In the genomic region with DNA sequence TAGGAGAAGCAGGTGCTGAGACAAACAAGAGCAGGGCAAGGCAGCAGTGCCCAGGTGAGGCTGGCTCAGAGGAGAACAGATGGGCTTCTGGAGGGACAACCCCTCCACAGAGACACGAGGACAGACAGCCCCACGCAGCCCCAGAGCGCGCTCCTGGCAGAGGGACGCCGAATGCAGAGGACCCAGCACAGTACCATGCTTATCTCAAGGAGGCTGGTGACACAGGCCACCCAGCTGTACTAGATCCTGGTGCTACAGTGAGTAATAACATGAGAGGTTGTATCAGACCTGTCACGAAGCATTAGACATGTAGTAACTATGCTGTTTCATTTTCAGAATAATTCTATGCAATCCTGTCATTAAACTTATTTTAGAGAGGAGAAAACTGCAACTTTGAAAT, we compare ENCODE assay signal across 20 cellular contexts.
DNase-seq lines count a peak whose midpoint lies in the region; ATAC-seq and TF ChIP-seq lines count a peak whose summit lies in the region.
"Had no signal": no experiment of that assay in that cellular context is flagged by ENCODE, and none has a peak within 500 bp of the region (broad histone marks: within the 10 kb centered on the region; RNA-seq: fewer than 3 reads in every experiment).

No MANE protein-coding gene starts in this region.

- in situ Hi-C loops in HAP-1 (cut with MboI; ENCODE audit: low sequenced_read_pairs) = no loop called here

- H3K36me3 ChIP-seq in HAP-1 (replicated peaks) = peaks cover 12% of the 10 kb centered on the region

- peak; percentile 38 to 83 for ATAC-seq in activated CD4-positive, CD25-positive, alpha-beta regulatory T cell treated with anti-CD3 and anti-CD28 coated beads, Interleukin-2, amount 50 U/mL, for 24 hours
- peak; percentile 51 to 72 for ATAC-seq in activated naive CD4-positive, alpha-beta T cell treated with anti-CD3 and anti-CD28 coated beads, Interleukin-2, amount 50 U/mL, for 72 hours
- ATAC-seq in central memory CD8-positive, alpha-beta T cell (replicated peaks; ENCODE audit: extremely low read depth, poor library complexity, severe bottlenecking) = no peak

- no peak overlapping the region for H3K4me3 Mint-ChIP-seq in central memory CD8-positive, alpha-beta T cell
- H3K4me3 Mint-ChIP-seq in progenitor cell of endocrine pancreas (ENCODE audit: low read depth) = no peak overlapping the region
- H3K4me3 Mint-ChIP-seq: B cell; CD4-positive, alpha-beta memory T cell; IgD-negative memory B cell had no signal

- H3K27me3 ChIP-seq in HAP-1 (ENCODE audit: low read depth) = no peaks in the 10 kb centered on the region

- no peaks in the 10 kb centered on the region for H3K4me1 ChIP-seq in HAP-1

- H3K36me3 Mint-ChIP-seq in activated naive CD4-positive, alpha-beta T cell treated with anti-CD3 and anti-CD28 coated beads, Interleukin-2, amount 50 U/mL, for 72 hours = peaks cover 0 to 7% of the 10 kb centered on the region in 2 donors
- peaks cover 50% of the 10 kb centered on the region for H3K36me3 Mint-ChIP-seq in central memory CD8-positive, alpha-beta T cell (ENCODE audit: insufficient read depth)
- H3K36me3 Mint-ChIP-seq in progenitor cell of endocrine pancreas (ENCODE audit: insufficient read depth) = peaks cover 16% of the 10 kb centered on the region

- no peak for DNase-seq in activated CD4-positive, CD25-positive, alpha-beta regulatory T cell treated with anti-CD3 and anti-CD28 coated beads, Interleukin-2, amount 50 U/mL, for 72 hours
- no peak for DNase-seq in activated naive CD4-positive, alpha-beta T cell treated with anti-CD3 and anti-CD28 coated beads, Interleukin-2, amount 50 U/mL, for 72 hours (ENCODE audit: low spot score in 2 of 2)
- DNase-seq in activated naive CD4-positive, alpha-beta T cell treated with anti-CD3 and anti-CD28 coated beads, Interleukin-2, amount 50 U/mL, for 16 hours = no peak
- DNase-seq in central memory CD8-positive, alpha-beta T cell (ENCODE audit: low spot score in 2 of 2) = no peak
- DNase-seq in progenitor cell of endocrine pancreas (ENCODE audit: low spot score, unreplicated experiment) = no peak
- DNase-seq in amniotic stem cell (lab: John Stamatoyannopoulos, UW) = no peak
- DNase-seq in HAP-1 (ENCODE audit: low spot score in 2 of 2) = no peak
- DNase-seq: CD4-positive, alpha-beta memory T cell; DMS79; H7; Kasumi-1; MM.1S; NCI-H1105; NCI-H1694; NCI-H510A treated with DMSO at 0.1 percent for 48 hours; NCI-H82; PC-9 had no signal

- no peak overlapping the region for H3K4me3 ChIP-seq in HAP-1
- H3K4me3 ChIP-seq: PC-9 had no signal

- no peaks in the 10 kb centered on the region for H3K27me3 Mint-ChIP-seq in central memory CD8-positive, alpha-beta T cell
- no peaks in the 10 kb centered on the region for H3K27me3 Mint-ChIP-seq in progenitor cell of endocrine pancreas
- H3K27me3 Mint-ChIP-seq: B cell; CD4-positive, alpha-beta memory T cell; IgD-negative memory B cell had no signal

- no peaks in the 10 kb centered on the region for H3K9me3 ChIP-seq in HAP-1

- TF ChIP-seq CTCF in progenitor cell of endocrine pancreas (IDR thresholded peaks at IDR 0.05; ENCODE audit: unreplicated experiment) = no peak

- no peaks in the 10 kb centered on the region for H3K9me3 Mint-ChIP-seq in activated naive CD4-positive, alpha-beta T cell treated with anti-CD3 and anti-CD28 coated beads, Interleukin-2, amount 50 U/mL, for 72 hours
- no peaks in the 10 kb centered on the region for H3K9me3 Mint-ChIP-seq in central memory CD8-positive, alpha-beta T cell
- H3K9me3 Mint-ChIP-seq in progenitor cell of endocrine pancreas (ENCODE audit: low read depth) = no peaks in the 10 kb centered on the region
- H3K9me3 Mint-ChIP-seq: CD4-positive, alpha-beta memory T cell; IgD-negative memory B cell had no signal

- peak overlapping the region; percentile 54 to 85 for H3K27ac Mint-ChIP-seq in activated naive CD4-positive, alpha-beta T cell treated with anti-CD3 and anti-CD28 coated beads, Interleukin-2, amount 50 U/mL, for 72 hours
- peak overlapping the region; percentile 23 for H3K27ac Mint-ChIP-seq in central memory CD8-positive, alpha-beta T cell (ENCODE audit: low read depth)
- peak overlapping the region; percentile 1 for H3K27ac Mint-ChIP-seq in progenitor cell of endocrine pancreas
- H3K27ac Mint-ChIP-seq: B cell, IgD-negative memory B cell had no signal

- H3K4me1 Mint-ChIP-seq in central memory CD8-positive, alpha-beta T cell = peaks cover 4% of the 10 kb centered on the region
- peaks cover 3% of the 10 kb centered on the region for H3K4me1 Mint-ChIP-seq in progenitor cell of endocrine pancreas (ENCODE audit: low read depth)
- H3K4me1 Mint-ChIP-seq: B cell, IgD-negative memory B cell had no signal

Comparison
In these comparisons a context has a peak if more than half of its experiments do, and no peak if none do; other contexts are left out.
1. H3K27ac Mint-ChIP-seq: peak in every context shown above with its lines; median percentile 70 in activated naive CD4-positive, alpha-beta T cell treated with anti-CD3 and anti-CD28 coated beads, Interleukin-2, amount 50 U/mL, for 72 hours; 23 in central memory CD8-positive, alpha-beta T cell; 1 in progenitor cell of endocrine pancreas.